ENCODE assay signal across 2 cellular contexts in the genomic region with DNA sequence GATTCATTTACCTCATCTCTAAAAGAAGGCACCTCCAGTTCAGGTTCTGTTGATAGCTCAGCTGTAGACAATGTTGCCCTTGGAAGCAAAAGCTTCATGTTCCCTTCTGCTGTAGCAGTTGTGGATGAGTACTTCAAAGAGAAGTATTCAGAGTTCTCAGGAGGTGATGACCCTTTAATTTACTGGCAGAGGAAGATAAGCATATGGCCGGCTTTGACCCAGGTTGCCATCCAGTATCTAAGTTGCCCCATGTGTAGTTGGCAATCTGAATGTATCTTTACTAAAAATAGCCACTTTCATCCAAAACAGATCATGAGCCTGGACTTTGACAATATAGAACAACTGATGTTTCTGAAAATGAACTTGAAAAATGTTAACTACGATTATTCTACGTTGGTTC.
TF ChIP-seq lines count a peak whose summit lies in the region.

No MANE protein-coding gene starts in this region.

TF ChIP-seq in HepG2, 621 proteins besides CTCF, POLR2A, EP300 and RAD21:
- TF ChIP-seq SPEN (CRISPR knock-in tag; IDR thresholded peaks at IDR 0.05; ENCODE audit: low read depth) (no peak), HHEX (CRISPR knock-in tag; IDR thresholded peaks at IDR 0.05) (no peak), MYNN (CRISPR knock-in tag; IDR thresholded peaks at IDR 0.05; ENCODE audit: low read depth) (no peak), DPF2 (CRISPR knock-in tag; IDR thresholded peaks at IDR 0.05; ENCODE audit: borderline replicate concordance, low read depth) (no peak), ZNF10 (CRISPR knock-in tag; IDR thresholded peaks at IDR 0.05; ENCODE audit: borderline replicate concordance, low read depth) (no peak), JDP2 (CRISPR knock-in tag; IDR thresholded peaks at IDR 0.05; ENCODE audit: borderline replicate concordance) (no peak), HMG20A (CRISPR knock-in tag; IDR thresholded peaks at IDR 0.05; ENCODE audit: borderline replicate concordance) (no peak)
- TF ChIP-seq, protein P1, sequence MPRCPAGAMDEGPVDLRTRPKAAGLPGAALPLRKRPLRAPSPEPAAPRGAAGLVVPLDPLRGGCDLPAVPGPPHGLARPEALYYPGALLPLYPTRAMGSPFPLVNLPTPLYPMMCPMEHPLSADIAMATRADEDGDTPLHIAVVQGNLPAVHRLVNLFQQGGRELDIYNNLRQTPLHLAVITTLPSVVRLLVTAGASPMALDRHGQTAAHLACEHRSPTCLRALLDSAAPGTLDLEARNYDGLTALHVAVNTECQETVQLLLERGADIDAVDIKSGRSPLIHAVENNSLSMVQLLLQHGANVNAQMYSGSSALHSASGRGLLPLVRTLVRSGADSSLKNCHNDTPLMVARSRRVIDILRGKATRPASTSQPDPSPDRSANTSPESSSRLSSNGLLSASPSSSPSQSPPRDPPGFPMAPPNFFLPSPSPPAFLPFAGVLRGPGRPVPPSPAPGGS (CRISPR knock-in tag; IDR thresholded peaks at IDR 0.05) = no peak
- TF ChIP-seq, protein P2, sequence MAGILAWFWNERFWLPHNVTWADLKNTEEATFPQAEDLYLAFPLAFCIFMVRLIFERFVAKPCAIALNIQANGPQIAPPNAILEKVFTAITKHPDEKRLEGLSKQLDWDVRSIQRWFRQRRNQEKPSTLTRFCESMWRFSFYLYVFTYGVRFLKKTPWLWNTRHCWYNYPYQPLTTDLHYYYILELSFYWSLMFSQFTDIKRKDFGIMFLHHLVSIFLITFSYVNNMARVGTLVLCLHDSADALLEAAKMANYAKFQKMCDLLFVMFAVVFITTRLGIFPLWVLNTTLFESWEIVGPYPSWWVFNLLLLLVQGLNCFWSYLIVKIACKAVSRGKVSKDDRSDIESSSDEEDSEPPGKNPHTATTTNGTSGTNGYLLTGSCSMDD (CRISPR knock-in tag; IDR thresholded peaks at IDR 0.05) = no peak

TF ChIP-seq in endothelial cell of umbilical vein, 7 proteins besides CTCF, POLR2A, EP300 and RAD21:
- TF ChIP-seq POLR2AphosphoS5 (IDR thresholded peaks at IDR 0.05; ENCODE audit: insufficient read depth, low read depth, low read length) = no peak
- no peak for TF ChIP-seq GATA2 (IDR thresholded peaks at IDR 0.05; ENCODE audit: insufficient read depth, insufficient read length, low read depth, low read length)
- no peak for TF ChIP-seq JUN (IDR thresholded peaks at IDR 0.05; ENCODE audit: borderline replicate concordance, insufficient read depth, insufficient read length, low read depth)
- TF ChIP-seq, protein P3, sequence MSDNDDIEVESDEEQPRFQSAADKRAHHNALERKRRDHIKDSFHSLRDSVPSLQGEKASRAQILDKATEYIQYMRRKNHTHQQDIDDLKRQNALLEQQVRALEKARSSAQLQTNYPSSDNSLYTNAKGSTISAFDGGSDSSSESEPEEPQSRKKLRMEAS (IDR thresholded peaks at IDR 0.05; ENCODE audit: insufficient read depth, insufficient read length) = no peak
- TF ChIP-seq MYC (IDR thresholded peaks at IDR 0.05; ENCODE audit: low read depth, low read length) = no peak
- no peak for TF ChIP-seq EZH2 (IDR thresholded peaks at IDR 0.05; ENCODE audit: borderline replicate concordance, low read depth, low read length, severe bottlenecking)
- no peak for TF ChIP-seq FOS (IDR thresholded peaks at IDR 0.05; ENCODE audit: borderline replicate concordance, insufficient read depth, low read length)
